ENCODE assay signal across 8 cellular contexts in the genomic region with DNA sequence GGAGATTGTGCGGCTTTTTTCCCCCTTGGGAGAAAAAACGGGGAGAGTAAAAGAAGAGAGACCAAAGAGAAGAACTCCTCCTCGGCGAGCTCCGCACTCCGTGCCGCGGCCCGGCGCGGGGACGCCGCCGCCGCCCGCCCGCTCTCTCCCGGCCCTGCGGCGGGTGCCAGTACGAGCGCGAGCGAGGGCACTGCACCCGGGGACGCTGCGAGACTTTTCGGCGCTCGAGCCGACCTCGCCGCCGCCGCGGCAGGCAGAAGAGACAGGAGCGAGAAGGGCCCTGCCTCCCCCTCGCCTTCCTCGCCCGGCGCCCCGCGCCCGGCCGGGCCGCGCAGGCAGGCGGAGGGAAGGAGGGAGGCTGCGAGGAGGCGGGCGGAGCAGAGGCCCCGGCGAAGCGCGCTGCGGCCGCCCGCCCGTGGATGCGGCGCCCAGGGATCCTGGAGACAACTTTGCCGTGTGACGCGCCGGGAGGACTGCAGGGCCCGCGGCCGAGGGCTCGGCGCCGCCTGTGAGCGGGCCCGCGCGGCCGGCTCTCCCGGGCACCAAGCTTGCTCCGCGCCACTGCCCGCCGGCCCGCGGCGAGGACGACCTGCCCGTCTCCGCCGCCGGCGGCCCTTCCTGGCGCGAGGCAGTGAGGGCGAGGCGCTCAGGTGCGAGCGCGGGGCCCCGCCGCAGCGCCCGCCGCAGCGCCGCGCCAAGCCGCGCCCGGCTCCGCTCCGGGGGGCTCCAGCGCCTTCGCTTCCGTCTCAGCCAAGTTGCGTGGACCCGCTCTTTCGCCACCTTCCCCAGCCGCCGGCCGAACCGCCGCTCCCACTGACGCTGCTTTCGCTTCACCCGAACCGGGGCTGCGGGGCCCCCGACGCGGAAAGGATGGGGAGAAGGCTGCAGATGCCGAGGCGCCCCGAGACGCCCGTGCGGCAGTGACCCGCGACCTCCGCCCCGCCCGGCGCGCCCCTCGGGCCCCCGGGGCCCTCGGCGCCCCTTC. TPM values are rescaled to one million over a fixed set of nuclear protein-coding genes. Genes with fewer than 3 reads are reported as not detected.
A peak's percentile ranks its signal among the peaks of the same experiment; 100 is the strongest.
DNase-seq lines count a peak whose midpoint lies in the region; ATAC-seq, FAIRE-seq and TF ChIP-seq lines count a peak whose summit lies in the region.

No MANE protein-coding gene starts in this region.

- peaks cover 19% of the 10 kb centered on the region for H3K36me3 Mint-ChIP-seq in Caco-2 (ENCODE audit: insufficient read depth, unreplicated experiment)

- CTCF ChIA-PET in Caco-2 (lab: Charles Lee): interaction anchor here (1.0 to 3.8 kb wide), 4 partner anchors 32 to 274 kb away, joined by 4 to 33 read pairs (median 10); no protein-coding TSS in a partner anchor

- POLR2A ChIA-PET in Caco-2 (lab: Charles Lee): interaction anchor here (1.5 kb wide), 1 partner anchor 58 kb away, joined by 5 read pairs; no protein-coding TSS in a partner anchor

- H3K4me3 ChIP-seq in Caco-2 (ENCODE audit: low read depth, low read length) (peak overlapping the region; percentile 56), astrocyte of the cerebellum (ENCODE audit: low read depth, low read length) (peak overlapping the region; percentile 18), kidney epithelial cell (ENCODE audit: low read depth, low read length) (peak overlapping the region; percentile 15), suprapubic skin (peak overlapping the region; percentile 77)

- in situ Hi-C loops in KBM-7 (cut with MboI; ENCODE audit: low pct_unique_long_range_greater_than_20kb, low sequenced_read_pairs) (no loop called here), astrocyte of the cerebellum (cut with HindIII; ENCODE audit: low sequenced_read_pairs) (no loop called here)

- ATAC-seq in GM18498 (IDR thresholded peaks at IDR 0.05; ENCODE audit: unreplicated experiment): no peak

- H3K4me1 Mint-ChIP-seq in Caco-2 (ENCODE audit: low read depth, unreplicated experiment): peaks cover 23% of the 10 kb centered on the region

- no peak for TF ChIP-seq EP300 in suprapubic skin (IDR thresholded peaks at IDR 0.05)

- H3K4me1 ChIP-seq in Caco-2 (peaks cover 12% of the 10 kb centered on the region), suprapubic skin (peaks cover 45% of the 10 kb centered on the region)

- H3K27me3 Mint-ChIP-seq in Caco-2 (ENCODE audit: insufficient read depth, unreplicated experiment): peaks cover 3% of the 10 kb centered on the region

- TF ChIP-seq POLR2A in suprapubic skin (IDR thresholded peaks at IDR 0.05) (no peak), GM12892 (IDR thresholded peaks at IDR 0.05; ENCODE audit: low read depth, low read length) (no peak)

- intact Hi-C loops in Caco-2 (cut with micrococcal nuclease; ENCODE audit: unreplicated experiment): loop anchor here (5.0 kb wide), 1 partner anchor 207 kb away; no protein-coding TSS in a partner anchor

- H3K4me3 Mint-ChIP-seq in Caco-2 (ENCODE audit: unreplicated experiment): peak overlapping the region; percentile 68

- peak in 1 of 2 experiments; percentile 38 for DNase-seq in Caco-2
- DNase-seq in KBM-7: peak; percentile 28
- DNase-seq in astrocyte of the cerebellum (ENCODE audit: low read depth): no peak
- no peak for DNase-seq in kidney epithelial cell (ENCODE audit: low read depth)
- DNase-seq in suprapubic skin (ENCODE audit: low spot score in 2 of 2): no peak
- no peak for DNase-seq in GM12892 (ENCODE audit: insufficient read length)
- DNase-seq in RCC 7860 (ENCODE audit: low spot score): no peak

- no peaks in the 10 kb centered on the region for H3K36me3 ChIP-seq in Caco-2 (ENCODE audit: control insufficient read depth, insufficient read depth, low read length)
- no peaks in the 10 kb centered on the region for H3K36me3 ChIP-seq in kidney epithelial cell (ENCODE audit: control insufficient read depth, insufficient read depth, low read length)
- peaks cover 12% of the 10 kb centered on the region for H3K36me3 ChIP-seq in suprapubic skin

- no peaks in the 10 kb centered on the region for H3K9me3 ChIP-seq in Caco-2
- H3K9me3 ChIP-seq in suprapubic skin: no peaks in the 10 kb centered on the region

- no peak overlapping the region for H3K27ac Mint-ChIP-seq in Caco-2 (ENCODE audit: unreplicated experiment)

- H3K27me3 ChIP-seq in Caco-2 (replicated peaks; ENCODE audit: control insufficient read depth, insufficient read depth, low read length) (no peaks in the 10 kb centered on the region; the same call in 1 of the 2 replicates), kidney epithelial cell (ENCODE audit: control insufficient read depth, insufficient read depth, low read length) (peaks cover 86% of the 10 kb centered on the region), suprapubic skin (peaks cover 52% of the 10 kb centered on the region)

- WGBS in suprapubic skin: 0% methylated on average over 6 of the region's 146 CpGs

- peak overlapping the region; percentile 80 for H3K27ac ChIP-seq in suprapubic skin

- FAIRE-seq in GM12892 (lab: Jason Lieb, UNC) (no peak), RCC 7860 (lab: Jason Lieb, UNC) (no peak)

- no TSS peak for BruUV-seq in Caco-2 (replicated peaks; lab: Mats Ljungman, UMichigan)

- TF ChIP-seq CTCF in Caco-2 (IDR thresholded peaks at IDR 0.05; ENCODE audit: insufficient read depth in 1 of 2, low read depth in 1 of 2, low read length in 1 of 2, severe bottlenecking in 1 of 2, unreplicated experiment in 1 of 2) (no peak), astrocyte of the cerebellum (IDR thresholded peaks at IDR 0.05; ENCODE audit: low read depth, low read length, missing control alignments) (no peak), kidney epithelial cell (IDR thresholded peaks at IDR 0.05; ENCODE audit: insufficient read depth, low read length, poor library complexity, severe bottlenecking) (no peak), suprapubic skin (IDR thresholded peaks at IDR 0.05) (no peak)

- H3K9me3 Mint-ChIP-seq in Caco-2 (ENCODE audit: unreplicated experiment): no peaks in the 10 kb centered on the region

RNA-seq across cellular contexts. Expression of a gene that starts 0.7 kb away (rescaled TPM):
- 28.6 and 28.9 TPM in 2 replicates for total RNA-seq in Caco-2 (2022)
- 0.14 and 0.50 TPM in 2 replicates for total RNA-seq in kidney epithelial cell
- 10 to 100 TPM; 12.1 to 26.1 (median 18.2) TPM for total RNA-seq in suprapubic skin
- not detected for polyA plus RNA-seq in GM12892 (2012; ENCODE audit: missing spikeins)

Comparison
In these comparisons a context has a peak if more than half of its experiments do, and no peak if none do; other contexts are left out.
1. H3K4me3 ChIP-seq: peak in every context shown above with its lines; median percentile 77 in suprapubic skin; 56 in Caco-2; 18 in astrocyte of the cerebellum; 15 in kidney epithelial cell.